1 cellular context compared by ENCODE assay signal in genomic region chr20:370977-371754, GRCh38.
A peak's percentile ranks its signal among the peaks of the same experiment; 100 is the strongest.
TF ChIP-seq lines count a peak whose summit lies in the region.

No MANE protein-coding gene starts in this region.

TF ChIP-seq in HepG2, 621 proteins besides CTCF, POLR2A, EP300 and RAD21 (continues in another document):
- no peak for TF ChIP-seq ZNF562 (CRISPR knock-in tag; IDR thresholded peaks at IDR 0.05; ENCODE audit: borderline replicate concordance)
- TF ChIP-seq, protein P1, sequence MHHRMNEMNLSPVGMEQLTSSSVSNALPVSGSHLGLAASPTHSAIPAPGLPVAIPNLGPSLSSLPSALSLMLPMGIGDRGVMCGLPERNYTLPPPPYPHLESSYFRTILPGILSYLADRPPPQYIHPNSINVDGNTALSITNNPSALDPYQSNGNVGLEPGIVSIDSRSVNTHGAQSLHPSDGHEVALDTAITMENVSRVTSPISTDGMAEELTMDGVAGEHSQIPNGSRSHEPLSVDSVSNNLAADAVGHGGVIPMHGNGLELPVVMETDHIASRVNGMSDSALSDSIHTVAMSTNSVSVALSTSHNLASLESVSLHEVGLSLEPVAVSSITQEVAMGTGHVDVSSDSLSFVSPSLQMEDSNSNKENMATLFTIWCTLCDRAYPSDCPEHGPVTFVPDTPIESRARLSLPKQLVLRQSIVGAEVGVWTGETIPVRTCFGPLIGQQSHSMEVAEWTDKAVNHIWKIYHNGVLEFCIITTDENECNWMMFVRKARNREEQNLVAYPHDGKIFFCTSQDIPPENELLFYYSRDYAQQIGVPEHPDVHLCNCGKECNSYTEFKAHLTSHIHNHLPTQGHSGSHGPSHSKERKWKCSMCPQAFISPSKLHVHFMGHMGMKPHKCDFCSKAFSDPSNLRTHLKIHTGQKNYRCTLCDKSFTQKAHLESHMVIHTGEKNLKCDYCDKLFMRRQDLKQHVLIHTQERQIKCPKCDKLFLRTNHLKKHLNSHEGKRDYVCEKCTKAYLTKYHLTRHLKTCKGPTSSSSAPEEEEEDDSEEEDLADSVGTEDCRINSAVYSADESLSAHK (CRISPR knock-in tag; IDR thresholded peaks at IDR 0.05; ENCODE audit: borderline replicate concordance): no peak
- TF ChIP-seq ZSCAN22 (CRISPR knock-in tag; IDR thresholded peaks at IDR 0.05): no peak
- TF ChIP-seq FOXA3 (CRISPR knock-in tag; IDR thresholded peaks at IDR 0.05): no peak
- TF ChIP-seq, protein P2, sequence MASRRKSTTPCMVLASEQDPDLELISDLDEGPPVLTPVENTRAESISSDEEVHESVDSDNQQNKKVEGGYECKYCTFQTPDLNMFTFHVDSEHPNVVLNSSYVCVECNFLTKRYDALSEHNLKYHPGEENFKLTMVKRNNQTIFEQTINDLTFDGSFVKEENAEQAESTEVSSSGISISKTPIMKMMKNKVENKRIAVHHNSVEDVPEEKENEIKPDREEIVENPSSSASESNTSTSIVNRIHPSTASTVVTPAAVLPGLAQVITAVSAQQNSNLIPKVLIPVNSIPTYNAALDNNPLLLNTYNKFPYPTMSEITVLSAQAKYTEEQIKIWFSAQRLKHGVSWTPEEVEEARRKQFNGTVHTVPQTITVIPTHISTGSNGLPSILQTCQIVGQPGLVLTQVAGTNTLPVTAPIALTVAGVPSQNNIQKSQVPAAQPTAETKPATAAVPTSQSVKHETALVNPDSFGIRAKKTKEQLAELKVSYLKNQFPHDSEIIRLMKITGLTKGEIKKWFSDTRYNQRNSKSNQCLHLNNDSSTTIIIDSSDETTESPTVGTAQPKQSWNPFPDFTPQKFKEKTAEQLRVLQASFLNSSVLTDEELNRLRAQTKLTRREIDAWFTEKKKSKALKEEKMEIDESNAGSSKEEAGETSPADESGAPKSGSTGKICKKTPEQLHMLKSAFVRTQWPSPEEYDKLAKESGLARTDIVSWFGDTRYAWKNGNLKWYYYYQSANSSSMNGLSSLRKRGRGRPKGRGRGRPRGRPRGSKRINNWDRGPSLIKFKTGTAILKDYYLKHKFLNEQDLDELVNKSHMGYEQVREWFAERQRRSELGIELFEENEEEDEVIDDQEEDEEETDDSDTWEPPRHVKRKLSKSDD (CRISPR knock-in tag; IDR thresholded peaks at IDR 0.05; ENCODE audit: low read depth): no peak
- no peak for TF ChIP-seq GZF1 (CRISPR knock-in tag; IDR thresholded peaks at IDR 0.05)
- TF ChIP-seq ZNF333 (CRISPR knock-in tag; IDR thresholded peaks at IDR 0.05; ENCODE audit: borderline replicate concordance): no peak
- TF ChIP-seq NR2F6 (IDR thresholded peaks at IDR 0.05): no peak
- no peak for TF ChIP-seq NR2F6 (CRISPR knock-in tag; IDR thresholded peaks at IDR 0.05)
- TF ChIP-seq ZNF326 (CRISPR knock-in tag; IDR thresholded peaks at IDR 0.05; ENCODE audit: borderline replicate concordance): no peak
- no peak for TF ChIP-seq ZNF878 (CRISPR knock-in tag; IDR thresholded peaks at IDR 0.05)
- TF ChIP-seq TARDBP (CRISPR knock-in tag; IDR thresholded peaks at IDR 0.05): no peak
- 0 out of 2 replicates have a peak, but pooled peaks have one; percentile 70 for TF ChIP-seq CREB3 (CRISPR knock-in tag; IDR thresholded peaks at IDR 0.05)
- peak; percentile 47 for TF ChIP-seq ZNF691 (CRISPR knock-in tag; IDR thresholded peaks at IDR 0.05; ENCODE audit: borderline replicate concordance, low read depth)
- 0 out of 2 replicates have a peak, but pooled peaks have one; percentile 44 for TF ChIP-seq ZNF550 (CRISPR knock-in tag; IDR thresholded peaks at IDR 0.05; ENCODE audit: borderline replicate concordance)
- TF ChIP-seq ZBTB7A (CRISPR knock-in tag; IDR thresholded peaks at IDR 0.05): no peak
- no peak for TF ChIP-seq GTF2F1 (IDR thresholded peaks at IDR 0.05; ENCODE audit: low read length)
- TF ChIP-seq ZNF577 (CRISPR knock-in tag; IDR thresholded peaks at IDR 0.05; ENCODE audit: borderline replicate concordance, low read depth): no peak
- no peak for TF ChIP-seq ZNF598 (CRISPR knock-in tag; IDR thresholded peaks at IDR 0.05; ENCODE audit: borderline replicate concordance)
- TF ChIP-seq ZFP82 (CRISPR knock-in tag; IDR thresholded peaks at IDR 0.05; ENCODE audit: borderline replicate concordance): no peak
- TF ChIP-seq RNF2 (conservative IDR thresholded peaks at IDR 0.05; ENCODE audit: low read depth): no peak
- no peak for TF ChIP-seq ZSCAN29 (CRISPR knock-in tag; conservative IDR thresholded peaks at IDR 0.05)
- no peak for TF ChIP-seq MBNL3 (CRISPR knock-in tag; conservative IDR thresholded peaks at IDR 0.05)
- TF ChIP-seq SSRP1 (CRISPR knock-in tag; IDR thresholded peaks at IDR 0.05): no peak
- no peak for TF ChIP-seq RXRB (CRISPR knock-in tag; IDR thresholded peaks at IDR 0.05; ENCODE audit: borderline replicate concordance)
- no peak for TF ChIP-seq REPIN1 (CRISPR knock-in tag; IDR thresholded peaks at IDR 0.05; ENCODE audit: borderline replicate concordance, low read depth)
- TF ChIP-seq FOXP1 (IDR thresholded peaks at IDR 0.05): no peak
- TF ChIP-seq FOXP1 (CRISPR knock-in tag; IDR thresholded peaks at IDR 0.05): no peak
- no peak for TF ChIP-seq ZNF740 (CRISPR knock-in tag; IDR thresholded peaks at IDR 0.05)
- peak; percentile 11 for TF ChIP-seq JARID2 (CRISPR knock-in tag; IDR thresholded peaks at IDR 0.05; ENCODE audit: insufficient replicate concordance)
- TF ChIP-seq, protein P3, sequence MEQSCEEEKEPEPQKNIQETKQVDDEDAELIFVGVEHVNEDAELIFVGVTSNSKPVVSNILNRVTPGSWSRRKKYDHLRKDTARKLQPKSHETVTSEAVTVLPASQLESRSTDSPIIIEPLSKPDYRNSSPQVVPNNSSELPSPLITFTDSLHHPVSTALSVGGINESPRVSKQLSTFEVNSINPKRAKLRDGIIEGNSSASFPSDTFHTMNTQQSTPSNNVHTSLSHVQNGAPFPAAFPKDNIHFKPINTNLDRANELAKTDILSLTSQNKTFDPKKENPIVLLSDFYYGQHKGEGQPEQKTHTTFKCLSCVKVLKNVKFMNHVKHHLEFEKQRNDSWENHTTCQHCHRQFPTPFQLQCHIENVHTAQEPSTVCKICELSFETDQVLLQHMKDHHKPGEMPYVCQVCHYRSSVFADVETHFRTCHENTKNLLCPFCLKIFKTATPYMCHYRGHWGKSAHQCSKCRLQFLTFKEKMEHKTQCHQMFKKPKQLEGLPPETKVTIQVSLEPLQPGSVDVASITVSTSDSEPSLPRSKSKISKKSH (CRISPR knock-in tag; IDR thresholded peaks at IDR 0.05; ENCODE audit: borderline replicate concordance): peak; percentile 66; the same call in 1 of the 2 replicates
- no peak for TF ChIP-seq ZSCAN25 (CRISPR knock-in tag; IDR thresholded peaks at IDR 0.05)
- no peak for TF ChIP-seq POGZ (CRISPR knock-in tag; IDR thresholded peaks at IDR 0.05)
- TF ChIP-seq ZNF205 (CRISPR knock-in tag; IDR thresholded peaks at IDR 0.05): no peak
- no peak for TF ChIP-seq ZNF615 (CRISPR knock-in tag; IDR thresholded peaks at IDR 0.05; ENCODE audit: borderline replicate concordance)
- TF ChIP-seq ZMYM3 (CRISPR knock-in tag; IDR thresholded peaks at IDR 0.05): no peak
- TF ChIP-seq ZNF362 (CRISPR knock-in tag; IDR thresholded peaks at IDR 0.05; ENCODE audit: borderline replicate concordance): no peak
- TF ChIP-seq SNAPC2 (CRISPR knock-in tag; IDR thresholded peaks at IDR 0.05): no peak
- TF ChIP-seq TBX3 (IDR thresholded peaks at IDR 0.05; ENCODE audit: borderline replicate concordance): no peak
- TF ChIP-seq MXD4 (CRISPR knock-in tag; IDR thresholded peaks at IDR 0.05): no peak
- no peak for TF ChIP-seq TEAD3 (CRISPR knock-in tag; optimal IDR thresholded peaks at IDR 0.05; ENCODE audit: borderline replicate concordance)
- no peak for TF ChIP-seq KLF12 (CRISPR knock-in tag; IDR thresholded peaks at IDR 0.05; ENCODE audit: borderline replicate concordance)
- TF ChIP-seq TMF1 (CRISPR knock-in tag; IDR thresholded peaks at IDR 0.05; ENCODE audit: low read depth): peak; percentile 69
- TF ChIP-seq SPEN (CRISPR knock-in tag; IDR thresholded peaks at IDR 0.05; ENCODE audit: low read depth): no peak; the same call in 1 of the 2 replicates
- no peak; the same call in 1 of the 2 replicates for TF ChIP-seq PAF1 (CRISPR knock-in tag; IDR thresholded peaks at IDR 0.05)
- TF ChIP-seq KDM1A (CRISPR knock-in tag; IDR thresholded peaks at IDR 0.05): 0 out of 2 replicates have a peak, but pooled peaks have one; percentile 19
- no peak for TF ChIP-seq HES4 (CRISPR knock-in tag; IDR thresholded peaks at IDR 0.05; ENCODE audit: borderline replicate concordance)
- TF ChIP-seq ZNF503 (CRISPR knock-in tag; IDR thresholded peaks at IDR 0.05): no peak
- no peak for TF ChIP-seq PHF20 (CRISPR knock-in tag; IDR thresholded peaks at IDR 0.05)
- TF ChIP-seq MTF1 (CRISPR knock-in tag; IDR thresholded peaks at IDR 0.05): no peak
- TF ChIP-seq ZMAT3 (CRISPR knock-in tag; conservative IDR thresholded peaks at IDR 0.05): no peak
- TF ChIP-seq MXD1 (CRISPR knock-in tag; IDR thresholded peaks at IDR 0.05): no peak
- TF ChIP-seq ZNF879 (CRISPR knock-in tag; IDR thresholded peaks at IDR 0.05): no peak
- TF ChIP-seq ZNF772 (CRISPR knock-in tag; IDR thresholded peaks at IDR 0.05): no peak
- no peak for TF ChIP-seq GFI1 (CRISPR knock-in tag; IDR thresholded peaks at IDR 0.05; ENCODE audit: borderline replicate concordance)
- TF ChIP-seq ZBTB8A (CRISPR knock-in tag; IDR thresholded peaks at IDR 0.05; ENCODE audit: borderline replicate concordance, low read depth): no peak
- no peak for TF ChIP-seq ZEB1 (IDR thresholded peaks at IDR 0.05; ENCODE audit: insufficient replicate concordance, low read depth)
- TF ChIP-seq KLF9 (CRISPR knock-in tag; IDR thresholded peaks at IDR 0.05; ENCODE audit: low read depth): peak; percentile 45; the same call in 1 of the 2 replicates
- TF ChIP-seq, protein P4, sequence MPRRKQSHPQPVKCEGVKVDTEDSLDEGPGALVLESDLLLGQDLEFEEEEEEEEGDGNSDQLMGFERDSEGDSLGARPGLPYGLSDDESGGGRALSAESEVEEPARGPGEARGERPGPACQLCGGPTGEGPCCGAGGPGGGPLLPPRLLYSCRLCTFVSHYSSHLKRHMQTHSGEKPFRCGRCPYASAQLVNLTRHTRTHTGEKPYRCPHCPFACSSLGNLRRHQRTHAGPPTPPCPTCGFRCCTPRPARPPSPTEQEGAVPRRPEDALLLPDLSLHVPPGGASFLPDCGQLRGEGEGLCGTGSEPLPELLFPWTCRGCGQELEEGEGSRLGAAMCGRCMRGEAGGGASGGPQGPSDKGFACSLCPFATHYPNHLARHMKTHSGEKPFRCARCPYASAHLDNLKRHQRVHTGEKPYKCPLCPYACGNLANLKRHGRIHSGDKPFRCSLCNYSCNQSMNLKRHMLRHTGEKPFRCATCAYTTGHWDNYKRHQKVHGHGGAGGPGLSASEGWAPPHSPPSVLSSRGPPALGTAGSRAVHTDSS (CRISPR knock-in tag; conservative IDR thresholded peaks at IDR 0.05): no peak
- TF ChIP-seq ZNF709 (CRISPR knock-in tag; IDR thresholded peaks at IDR 0.05): no peak
- TF ChIP-seq HOXA3 (CRISPR knock-in tag; IDR thresholded peaks at IDR 0.05): no peak
- TF ChIP-seq MBD4 (IDR thresholded peaks at IDR 0.05; ENCODE audit: borderline replicate concordance, low read length): no peak
